ENCODE assay signal across 1 cellular context in the genomic region with DNA sequence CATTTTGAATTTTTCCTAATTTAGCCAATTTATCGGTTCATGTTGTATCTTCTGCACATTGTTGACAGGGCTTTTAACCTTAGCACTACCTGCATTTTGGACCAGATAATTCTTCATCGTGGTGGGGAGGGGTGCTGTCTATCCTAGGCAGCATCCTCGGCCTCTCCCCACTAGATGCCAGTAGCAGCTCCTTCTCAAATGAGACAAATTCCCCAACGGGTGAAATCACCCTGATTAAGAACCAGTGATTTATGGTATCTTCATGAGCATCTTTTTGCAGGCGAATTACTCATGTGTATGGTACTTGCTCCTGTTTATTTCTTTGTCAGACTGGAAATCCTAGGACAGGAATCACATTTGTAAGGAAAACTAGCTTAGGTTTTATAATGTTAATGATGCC.
TF ChIP-seq lines count a peak whose summit lies in the region.

No MANE protein-coding gene starts in this region.

TF ChIP-seq in SK-N-SH, 30 proteins besides CTCF, POLR2A, EP300 and RAD21 (continued from another document):
- TF ChIP-seq, protein P1, sequence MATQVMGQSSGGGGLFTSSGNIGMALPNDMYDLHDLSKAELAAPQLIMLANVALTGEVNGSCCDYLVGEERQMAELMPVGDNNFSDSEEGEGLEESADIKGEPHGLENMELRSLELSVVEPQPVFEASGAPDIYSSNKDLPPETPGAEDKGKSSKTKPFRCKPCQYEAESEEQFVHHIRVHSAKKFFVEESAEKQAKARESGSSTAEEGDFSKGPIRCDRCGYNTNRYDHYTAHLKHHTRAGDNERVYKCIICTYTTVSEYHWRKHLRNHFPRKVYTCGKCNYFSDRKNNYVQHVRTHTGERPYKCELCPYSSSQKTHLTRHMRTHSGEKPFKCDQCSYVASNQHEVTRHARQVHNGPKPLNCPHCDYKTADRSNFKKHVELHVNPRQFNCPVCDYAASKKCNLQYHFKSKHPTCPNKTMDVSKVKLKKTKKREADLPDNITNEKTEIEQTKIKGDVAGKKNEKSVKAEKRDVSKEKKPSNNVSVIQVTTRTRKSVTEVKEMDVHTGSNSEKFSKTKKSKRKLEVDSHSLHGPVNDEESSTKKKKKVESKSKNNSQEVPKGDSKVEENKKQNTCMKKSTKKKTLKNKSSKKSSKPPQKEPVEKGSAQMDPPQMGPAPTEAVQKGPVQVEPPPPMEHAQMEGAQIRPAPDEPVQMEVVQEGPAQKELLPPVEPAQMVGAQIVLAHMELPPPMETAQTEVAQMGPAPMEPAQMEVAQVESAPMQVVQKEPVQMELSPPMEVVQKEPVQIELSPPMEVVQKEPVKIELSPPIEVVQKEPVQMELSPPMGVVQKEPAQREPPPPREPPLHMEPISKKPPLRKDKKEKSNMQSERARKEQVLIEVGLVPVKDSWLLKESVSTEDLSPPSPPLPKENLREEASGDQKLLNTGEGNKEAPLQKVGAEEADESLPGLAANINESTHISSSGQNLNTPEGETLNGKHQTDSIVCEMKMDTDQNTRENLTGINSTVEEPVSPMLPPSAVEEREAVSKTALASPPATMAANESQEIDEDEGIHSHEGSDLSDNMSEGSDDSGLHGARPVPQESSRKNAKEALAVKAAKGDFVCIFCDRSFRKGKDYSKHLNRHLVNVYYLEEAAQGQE (IDR thresholded peaks at IDR 0.05; ENCODE audit: low read depth, low read length): no peak
- TF ChIP-seq TAF1 (IDR thresholded peaks at IDR 0.05; ENCODE audit: borderline replicate concordance, low read depth, low read length) (no peak), POLR2AphosphoS5 (IDR thresholded peaks at IDR 0.05; ENCODE audit: low read depth, low read length) (no peak), SIN3A (IDR thresholded peaks at IDR 0.05; ENCODE audit: borderline replicate concordance, low read depth, low read length) (no peak), GABPA (IDR thresholded peaks at IDR 0.05; ENCODE audit: low read depth) (no peak), ELF1 (IDR thresholded peaks at IDR 0.05) (no peak), GATA2 (CRISPR knock-in tag; IDR thresholded peaks at IDR 0.05) (peak; percentile 42), RFX5 (IDR thresholded peaks at IDR 0.05; ENCODE audit: low read length) (no peak)
- TF ChIP-seq, protein P2, sequence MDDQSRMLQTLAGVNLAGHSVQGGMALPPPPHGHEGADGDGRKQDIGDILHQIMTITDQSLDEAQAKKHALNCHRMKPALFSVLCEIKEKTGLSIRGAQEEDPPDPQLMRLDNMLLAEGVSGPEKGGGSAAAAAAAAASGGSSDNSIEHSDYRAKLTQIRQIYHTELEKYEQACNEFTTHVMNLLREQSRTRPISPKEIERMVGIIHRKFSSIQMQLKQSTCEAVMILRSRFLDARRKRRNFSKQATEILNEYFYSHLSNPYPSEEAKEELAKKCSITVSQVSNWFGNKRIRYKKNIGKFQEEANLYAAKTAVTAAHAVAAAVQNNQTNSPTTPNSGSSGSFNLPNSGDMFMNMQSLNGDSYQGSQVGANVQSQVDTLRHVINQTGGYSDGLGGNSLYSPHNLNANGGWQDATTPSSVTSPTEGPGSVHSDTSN (IDR thresholded peaks at IDR 0.05): peak; percentile 54
TF ChIP-seq in SK-N-SH: peak in this region for 4.
